ENCODE assay signal across 2 cellular contexts in genomic region chr1:161172776-161173376, GRCh38.
TF ChIP-seq lines count a peak whose summit lies in the region.

No MANE protein-coding gene starts in this region.

TF ChIP-seq in liver, 16 proteins besides CTCF, POLR2A, EP300 and RAD21:
- peak; percentile 51 to 66 for TF ChIP-seq RXRA (IDR thresholded peaks at IDR 0.05)
- peak; percentile 92 for TF ChIP-seq NR2F2 (IDR thresholded peaks at IDR 0.05)
- peak; percentile 43 for TF ChIP-seq SP1 (IDR thresholded peaks at IDR 0.05)
- TF ChIP-seq ZBTB33 (IDR thresholded peaks at IDR 0.05): no peak
- TF ChIP-seq HNF4G (IDR thresholded peaks at IDR 0.05): no peak
TF ChIP-seq in liver: peak in this region for 3.

TF ChIP-seq in HepG2, 621 proteins besides CTCF, POLR2A, EP300 and RAD21:
- TF ChIP-seq NCOA5 (CRISPR knock-in tag; IDR thresholded peaks at IDR 0.05) (no peak), ZNF430 (CRISPR knock-in tag; IDR thresholded peaks at IDR 0.05) (no peak), ZNF292 (CRISPR knock-in tag; IDR thresholded peaks at IDR 0.05; ENCODE audit: borderline replicate concordance, low read depth) (no peak), AGO2 (optimal IDR thresholded peaks at IDR 0.05; ENCODE audit: low read depth, low read length) (no peak), MBNL3 (CRISPR knock-in tag; conservative IDR thresholded peaks at IDR 0.05) (no peak), HES4 (CRISPR knock-in tag; IDR thresholded peaks at IDR 0.05; ENCODE audit: borderline replicate concordance) (no peak), KLF13 (CRISPR knock-in tag; IDR thresholded peaks at IDR 0.05) (no peak)
TF ChIP-seq in HepG2: peak in this region for 0.
